ENCODE assay signal across 10 cellular contexts in the genomic region with DNA sequence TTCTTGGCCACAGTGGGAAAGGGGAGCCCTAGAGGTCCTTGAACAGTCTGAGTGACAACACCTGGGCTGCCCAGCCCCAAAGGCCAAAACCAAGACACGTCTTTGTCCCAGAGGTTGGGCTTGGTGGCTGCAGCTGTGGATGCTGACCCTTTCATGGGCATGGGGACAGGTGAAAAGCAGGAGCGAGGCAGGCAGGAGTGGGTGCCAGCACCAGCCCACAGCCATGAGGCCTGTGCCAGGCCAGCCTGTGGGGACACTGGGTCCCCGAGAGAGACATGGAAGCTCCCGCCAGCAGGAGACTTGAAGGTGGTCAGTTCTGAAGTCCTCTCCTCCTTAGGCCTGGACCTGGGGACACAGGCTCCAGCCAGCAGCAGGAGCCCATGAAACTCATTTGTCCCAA.
DNase-seq lines count a peak whose midpoint lies in the region; ATAC-seq, FAIRE-seq and TF ChIP-seq lines count a peak whose summit lies in the region.
"Had no signal": no experiment of that assay in that cellular context is flagged by ENCODE, and none has a peak within 500 bp of the region (broad histone marks: within the 10 kb centered on the region; RNA-seq: fewer than 3 reads in every experiment).

No MANE protein-coding gene starts in this region.

- H4K20me1 ChIP-seq in IMR-90 (ENCODE audit: insufficient read depth, low read length): no peaks in the 10 kb centered on the region

- no peak overlapping the region for H2AFZ ChIP-seq in IMR-90 (replicated peaks; ENCODE audit: low read length, poor library complexity)
- no peak overlapping the region for H2AFZ ChIP-seq in neuronal stem cell (ENCODE audit: low read length)

- no peak for TF ChIP-seq EP300 in A549 (IDR thresholded peaks at IDR 0.05)

- no peak overlapping the region for H2AK9ac ChIP-seq in IMR-90 (replicated peaks; ENCODE audit: low read depth, low read length, poor library complexity)

- H3K27ac ChIP-seq in A549 (peak overlapping the region; percentile 84 to 86), IMR-90 (ENCODE audit: insufficient read depth, low read length) (no peak overlapping the region), neuronal stem cell (replicated peaks; ENCODE audit: low read length) (no peak overlapping the region), thoracic aorta (peak overlapping the region; percentile 96 to 97)
- H3K27ac ChIP-seq: C4-2B had no signal

- ATAC-seq in A549 (no peak), IMR-90 (ENCODE audit: low read depth) (no peak), thoracic aorta (ENCODE audit: insufficient number of reproducible peaks, low FRiP score, low read depth) (no peak), GM21367 (IDR thresholded peaks at IDR 0.05; ENCODE audit: unreplicated experiment) (no peak), left lobe of liver (no peak), HG03045 (IDR thresholded peaks at IDR 0.05; ENCODE audit: unreplicated experiment) (no peak)

- H4K8ac ChIP-seq in IMR-90 (ENCODE audit: low read depth in 2 of 2, low read length in 2 of 2) (no peak overlapping the region), neuronal stem cell (ENCODE audit: low read depth, low read length) (no peak overlapping the region)

- H3K9me1 ChIP-seq in IMR-90 (ENCODE audit: insufficient read depth, low read length): peaks cover 6% of the 10 kb centered on the region; the same call in 1 of the 2 replicates

- no peak overlapping the region for H2BK5ac ChIP-seq in IMR-90 (ENCODE audit: low read depth, low read length, poor library complexity, severe bottlenecking)
- no peak overlapping the region for H2BK5ac ChIP-seq in neuronal stem cell (ENCODE audit: low read length)

- H2AK5ac ChIP-seq in IMR-90 (ENCODE audit: low read depth, low read length): peak overlapping the region; percentile 27
- H2AK5ac ChIP-seq in neuronal stem cell (ENCODE audit: low read depth, low read length): no peak overlapping the region

- H3K4me2 ChIP-seq in A549 (0 out of 3 replicates have a peak overlapping the region, but pooled peaks have one; percentile 28), IMR-90 (ENCODE audit: low read depth, low read length) (no peak overlapping the region), neuronal stem cell (ENCODE audit: insufficient read depth, low read length, poor library complexity, severe bottlenecking) (no peak overlapping the region)

- DNase-seq in A549 (ENCODE audit: low read depth in 1 of 2, low spot score in 1 of 2) (no peak), IMR-90 (no peak), neuronal stem cell (ENCODE audit: low spot score) (no peak), thoracic aorta (ENCODE audit: low spot score) (no peak), left lobe of liver (ENCODE audit: low spot score) (no peak)
- DNase-seq: DMS79 had no signal

- H2BK12ac ChIP-seq in neuronal stem cell (ENCODE audit: low read length): no peak overlapping the region

- H2BK15ac ChIP-seq in IMR-90 (ENCODE audit: low read depth, low read length) (no peak overlapping the region), neuronal stem cell (ENCODE audit: low read length) (no peak overlapping the region)

- peaks cover 10% of the 10 kb centered on the region; the same call in 1 of the 2 replicates for H3K27me3 ChIP-seq in IMR-90 (ENCODE audit: control insufficient read depth, insufficient read depth, low read length)
- H3K27me3 ChIP-seq in neuronal stem cell (ENCODE audit: control insufficient read depth in 3 of 3, insufficient read depth in 3 of 3, low read depth in 1 of 3, low read length in 3 of 3): peaks cover 0 to 13% (median 0%) of the 10 kb centered on the region in 3 experiments
- H3K27me3 ChIP-seq in thoracic aorta (replicated peaks; ENCODE audit: insufficient read depth): no peaks in the 10 kb centered on the region

- in situ Hi-C loops in IMR-90 (cut with MboI; ENCODE audit: low sequenced_read_pairs): loop anchor here (25.0 kb wide), 1 partner anchor 418 kb away; no protein-coding TSS in a partner anchor

- no peak overlapping the region for H3K4me3 ChIP-seq in A549
- no peak overlapping the region for H3K4me3 ChIP-seq in IMR-90 (ENCODE audit: insufficient read depth, low read depth, low read length)
- H3K4me3 ChIP-seq in neuronal stem cell (ENCODE audit: low read length in 2 of 2): no peak overlapping the region
- no peak overlapping the region for H3K4me3 ChIP-seq in thoracic aorta
- H3K4me3 ChIP-seq: GM12878 had no signal

- no peak overlapping the region for H3K56ac ChIP-seq in IMR-90 (ENCODE audit: extremely low read depth, insufficient read depth, low read length)

- TF ChIP-seq POLR2A in A549 (IDR thresholded peaks at IDR 0.05; ENCODE audit: low read length): no peak
- TF ChIP-seq POLR2A in IMR-90 (IDR thresholded peaks at IDR 0.05; ENCODE audit: low read depth, low read length): no peak

- TF ChIP-seq RAD21 in A549 (conservative IDR thresholded peaks at IDR 0.05 in 1 of 2, IDR thresholded peaks at IDR 0.05 in 1 of 2) (no peak), IMR-90 (IDR thresholded peaks at IDR 0.05; ENCODE audit: low read length) (no peak)

- no peak for TF ChIP-seq CTCF in A549 (IDR thresholded peaks at IDR 0.05)
- no peak for TF ChIP-seq CTCF in IMR-90 (conservative IDR thresholded peaks at IDR 0.05; ENCODE audit: low read depth, low read length)
- no peak for TF ChIP-seq CTCF in thoracic aorta (IDR thresholded peaks at IDR 0.05)

- dilution Hi-C loops in IMR-90 (cut with HindIII; ENCODE audit: low sequenced_read_pairs, unreplicated experiment): loop anchor here (25.0 kb wide), 1 partner anchor 143 kb away; no protein-coding TSS in a partner anchor

- H3K36me3 ChIP-seq in IMR-90 (ENCODE audit: control insufficient read depth, insufficient read depth, low read length) (no peaks in the 10 kb centered on the region), neuronal stem cell (replicated peaks in 1 of 2; ENCODE audit: control insufficient read depth in 2 of 2, insufficient read depth in 2 of 2, low read length in 2 of 2) (no peaks in the 10 kb centered on the region), thoracic aorta (no peaks in the 10 kb centered on the region)

- H3K9me3 ChIP-seq in A549: peaks cover 5% of the 10 kb centered on the region; the same call in 1 of the 3 replicates
- no peaks in the 10 kb centered on the region for H3K9me3 ChIP-seq in IMR-90 (ENCODE audit: control insufficient read depth, insufficient read depth, low read length)
- H3K9me3 ChIP-seq in neuronal stem cell (replicated peaks in 1 of 2; ENCODE audit: control insufficient read depth in 2 of 2, insufficient read depth in 1 of 2, low read depth in 1 of 2, low read length in 2 of 2): no peaks in the 10 kb centered on the region
- no peaks in the 10 kb centered on the region for H3K9me3 ChIP-seq in thoracic aorta

- H2BK20ac ChIP-seq in IMR-90 (ENCODE audit: low read depth, low read length): peak overlapping the region; percentile 10; the same call in 1 of the 2 replicates

- peaks cover 29% of the 10 kb centered on the region for H3K4me1 ChIP-seq in A549
- H3K4me1 ChIP-seq in IMR-90 (ENCODE audit: control insufficient read depth, insufficient read depth, low read length): peaks cover 14% of the 10 kb centered on the region
- peaks cover 0 to 3% of the 10 kb centered on the region in 2 donors for H3K4me1 ChIP-seq in neuronal stem cell (ENCODE audit: control insufficient read depth in 2 of 2, insufficient read depth in 1 of 2, low read depth in 1 of 2, low read length in 2 of 2)
- peaks cover 11 to 57% of the 10 kb centered on the region in 2 donors for H3K4me1 ChIP-seq in thoracic aorta (ENCODE audit: control insufficient read depth in 1 of 2, low read depth in 2 of 2)

- H3K23ac ChIP-seq in IMR-90 (ENCODE audit: low read depth, low read length) (no peak overlapping the region), neuronal stem cell (ENCODE audit: low read depth, low read length, poor library complexity) (no peak overlapping the region)

- H2BK120ac ChIP-seq in IMR-90 (ENCODE audit: low read depth, low read length): 0 out of 2 replicates have a peak overlapping the region, but pooled peaks have one; percentile 9
- H2BK120ac ChIP-seq in neuronal stem cell (ENCODE audit: low read depth, low read length): no peak overlapping the region

- H3K79me1 ChIP-seq in IMR-90 (ENCODE audit: low read depth in 1 of 2, low read length in 2 of 2) (peaks cover 0 to 5% of the 10 kb centered on the region in 2 experiments; a peak in 1 of 4 replicates), neuronal stem cell (ENCODE audit: low read depth, low read length) (no peaks in the 10 kb centered on the region)

- POLR2A ChIA-PET in A549 (lab: Yijun Ruan, JAX): no interaction called here
- POLR2A ChIA-PET in IMR-90 (lab: Charles Lee; ENCODE audit: unreplicated experiment): interaction anchor here (0.6 kb wide), 1 partner anchor 390 kb away, joined by 3 read pairs; no protein-coding TSS in a partner anchor

- CTCF ChIA-PET in A549 (lab: Yijun Ruan, JAX) (interaction anchor here (0.7 to 4.0 kb wide), 38 partner anchors 9 to 819 kb away, joined by 3 to 81 read pairs (median 5); no protein-coding TSS in a partner anchor), IMR-90 (lab: Yijun Ruan, JAX) (interaction anchor here (0.5 to 2.5 kb wide), 8 partner anchors 38 to 783 kb away, joined by 3 to 8 read pairs (median 3); no protein-coding TSS in a partner anchor)

- H3K14ac ChIP-seq in IMR-90 (replicated peaks; ENCODE audit: low read depth, low read length) (no peak overlapping the region), neuronal stem cell (ENCODE audit: low read length) (no peak overlapping the region)

- H3K18ac ChIP-seq in IMR-90 (ENCODE audit: low read depth, low read length): no peak overlapping the region
- H3K18ac ChIP-seq in neuronal stem cell (ENCODE audit: low read length): peak overlapping the region; percentile 9

- H4K5ac ChIP-seq in IMR-90 (ENCODE audit: low read depth, low read length): no peak overlapping the region

- 91% methylated on average over 3 of the region's 4 CpGs for WGBS in A549 (ENCODE audit: missing lambda C conversion rate)
- WGBS in IMR-90 (ENCODE audit: extremely low coverage in 2 of 2, insufficient read length in 1 of 2), 2 experiments: 100% methylated on average over 1 of the region's 4 CpGs; no CpG with 5 or more reads in 1 of the 2 experiments
- no CpG with 5 or more reads among the region's 4 CpGs for WGBS in neuronal stem cell (ENCODE audit: extremely low coverage in 2 of 2, insufficient read length in 2 of 2, insufficient replicate concordance in 1 of 2), 2 donors

- no peak overlapping the region for H3K9ac ChIP-seq in IMR-90 (ENCODE audit: low read depth, low read length)
- no peak overlapping the region for H3K9ac ChIP-seq in neuronal stem cell (ENCODE audit: low read depth, low read length, poor library complexity)

- FAIRE-seq in A549 (lab: Jason Lieb, UNC): no peak
- FAIRE-seq: GM12878 had no signal

- intact Hi-C loops in IMR-90 (cut with micrococcal nuclease): loop anchor here (5.0 kb wide), 2 partner anchors 773 to 782 kb away; no protein-coding TSS in a partner anchor

- H3K4ac ChIP-seq in IMR-90 (ENCODE audit: low read depth, low read length) (0 out of 2 replicates have a peak overlapping the region, but pooled peaks have one; percentile 22), neuronal stem cell (ENCODE audit: low read length) (no peak overlapping the region)

- no TSS peak for BruUV-seq in IMR-90 (replicated peaks; lab: Mats Ljungman, UMichigan)

- 0 out of 2 replicates have a peak overlapping the region, but pooled peaks have one; percentile 5 for H4K91ac ChIP-seq in IMR-90 (ENCODE audit: insufficient read depth, low read depth, low read length)
- no peak overlapping the region for H4K91ac ChIP-seq in neuronal stem cell (ENCODE audit: low read depth, low read length, poor library complexity)

TF ChIP-seq in IMR-90, 13 proteins besides CTCF, POLR2A, EP300 and RAD21 (continues in another document):
- no peak for TF ChIP-seq RCOR1 (IDR thresholded peaks at IDR 0.05; ENCODE audit: insufficient replicate concordance, low read length)

Comparison
In these comparisons a context has a peak if more than half of its experiments do, and no peak if none do; other contexts are left out.
1. H3K27ac ChIP-seq: peak in A549 (2 of 2) and thoracic aorta (2 of 2); none in IMR-90 (single experiment) and neuronal stem cell (single experiment).